Comparison of ENCODE assay signal across 1 cellular context in genomic region chr11:90775573-90776165, GRCh38.
TF ChIP-seq lines count a peak whose summit lies in the region.

No MANE protein-coding gene starts in this region.

TF ChIP-seq in HepG2, 621 proteins besides CTCF, POLR2A, EP300 and RAD21 (continued from another document):
- TF ChIP-seq ZHX1 (CRISPR knock-in tag; IDR thresholded peaks at IDR 0.05; ENCODE audit: low read depth) (no peak), MATR3 (CRISPR knock-in tag; IDR thresholded peaks at IDR 0.05) (no peak), IKZF1 (IDR thresholded peaks at IDR 0.05) (no peak), ZBTB8A (CRISPR knock-in tag; IDR thresholded peaks at IDR 0.05; ENCODE audit: borderline replicate concordance, low read depth) (no peak), MZF1 (CRISPR knock-in tag; IDR thresholded peaks at IDR 0.05; ENCODE audit: borderline replicate concordance) (no peak), ZNF83 (CRISPR knock-in tag; IDR thresholded peaks at IDR 0.05; ENCODE audit: borderline replicate concordance) (no peak), ZSCAN30 (CRISPR knock-in tag; IDR thresholded peaks at IDR 0.05) (no peak), ZNF772 (CRISPR knock-in tag; IDR thresholded peaks at IDR 0.05) (no peak)
- TF ChIP-seq, protein P1, sequence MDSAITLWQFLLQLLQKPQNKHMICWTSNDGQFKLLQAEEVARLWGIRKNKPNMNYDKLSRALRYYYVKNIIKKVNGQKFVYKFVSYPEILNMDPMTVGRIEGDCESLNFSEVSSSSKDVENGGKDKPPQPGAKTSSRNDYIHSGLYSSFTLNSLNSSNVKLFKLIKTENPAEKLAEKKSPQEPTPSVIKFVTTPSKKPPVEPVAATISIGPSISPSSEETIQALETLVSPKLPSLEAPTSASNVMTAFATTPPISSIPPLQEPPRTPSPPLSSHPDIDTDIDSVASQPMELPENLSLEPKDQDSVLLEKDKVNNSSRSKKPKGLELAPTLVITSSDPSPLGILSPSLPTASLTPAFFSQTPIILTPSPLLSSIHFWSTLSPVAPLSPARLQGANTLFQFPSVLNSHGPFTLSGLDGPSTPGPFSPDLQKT (CRISPR knock-in tag; IDR thresholded peaks at IDR 0.05; ENCODE audit: borderline replicate concordance) = no peak
TF ChIP-seq in HepG2: peak in this region for 0.
